Comparison of ENCODE assay signal across 11 cellular contexts in genomic region chr6:108608453-108609275, GRCh38. TPM values are rescaled to one million over a fixed set of nuclear protein-coding genes. Genes with fewer than 3 reads are reported as not detected.
DNase-seq lines count a peak whose midpoint lies in the region; ATAC-seq and TF ChIP-seq lines count a peak whose summit lies in the region.
"Had no signal": no experiment of that assay in that cellular context is flagged by ENCODE, and none has a peak within 500 bp of the region (broad histone marks: within the 10 kb centered on the region; RNA-seq: fewer than 3 reads in every experiment).

No MANE protein-coding gene starts in this region.

- H3K27me3 Mint-ChIP-seq in stimulated activated naive CD8-positive, alpha-beta T cell treated with anti-CD3 and anti-CD28 coated beads, Interleukin-15, amount 100 ng/mL, for 72 hours = no peaks in the 10 kb centered on the region

- peaks cover 0 to 3% (median 0%) of the 10 kb centered on the region in 4 donors for H3K9me3 ChIP-seq in esophagus muscularis mucosa
- H3K9me3 ChIP-seq in upper lobe of right lung = peaks cover 4% of the 10 kb centered on the region

- WGBS in esophagus muscularis mucosa = 50% methylated on average over 7 of the region's 7 CpGs

- H3K27ac ChIP-seq in esophagus muscularis mucosa (replicated peaks in 1 of 4) (peak overlapping the region; percentile 50 to 56 (median 53)), upper lobe of right lung (peak overlapping the region; percentile 6)

- intact Hi-C loops in esophagus muscularis mucosa (cut with DNase I) (no loop called here), upper lobe of right lung (cut with DNase I) (loop anchor here (10.0 kb wide), 1 partner anchor 46 kb away; no protein-coding TSS in a partner anchor)

- no peak for ATAC-seq in upper lobe of right lung
- no peak for ATAC-seq in stimulated activated naive CD8-positive, alpha-beta T cell treated with anti-CD3 and anti-CD28 coated beads, Interleukin-15, amount 100 ng/mL, for 72 hours
- ATAC-seq in HG03159 (IDR thresholded peaks at IDR 0.05; ENCODE audit: unreplicated experiment) = no peak

- no peak overlapping the region for H3K4me3 Mint-ChIP-seq in stimulated activated naive CD8-positive, alpha-beta T cell treated with anti-CD3 and anti-CD28 coated beads, Interleukin-15, amount 100 ng/mL, for 72 hours

- no peak for TF ChIP-seq EP300 in esophagus muscularis mucosa (IDR thresholded peaks at IDR 0.05)

- H3K27me3 ChIP-seq in esophagus muscularis mucosa (no peaks in the 10 kb centered on the region), upper lobe of right lung (no peaks in the 10 kb centered on the region)

- H3K36me3 ChIP-seq in esophagus muscularis mucosa (no peaks in the 10 kb centered on the region), upper lobe of right lung (no peaks in the 10 kb centered on the region)

- H3K4me1 ChIP-seq in esophagus muscularis mucosa (peaks cover 69 to 84% (median 81%) of the 10 kb centered on the region in 4 donors), upper lobe of right lung (peaks cover 37% of the 10 kb centered on the region)

- DNase-seq in RPMI7951 (ENCODE audit: low read depth) (peak; percentile 77), esophagus muscularis mucosa (ENCODE audit: extremely low spot score) (no peak), myocyte (ENCODE audit: low read depth) (peak; percentile 92), upper lobe of right lung (no peak), GM20000 (ENCODE audit: low spot score) (no peak)
- no peak for DNase-seq in stimulated activated naive CD8-positive, alpha-beta T cell treated with anti-CD3 and anti-CD28 coated beads, Interleukin-15, amount 100 ng/mL, for 72 hours
- DNase-seq: anterior cingulate cortex; Calu3; NCI-H345; stimulated activated CD4-positive, alpha-beta T cell treated with anti-CD3 and anti-CD28 coated beads, Interleukin-1b, Interleukin-23, amount 100 ng/mL, for 48 hours had no signal

- H3K4me3 ChIP-seq in esophagus muscularis mucosa (no peak overlapping the region), upper lobe of right lung (no peak overlapping the region)

- H3K4me1 Mint-ChIP-seq in stimulated activated naive CD8-positive, alpha-beta T cell treated with anti-CD3 and anti-CD28 coated beads, Interleukin-15, amount 100 ng/mL, for 72 hours = peaks cover 22% of the 10 kb centered on the region

- no peak for TF ChIP-seq POLR2A in esophagus muscularis mucosa (IDR thresholded peaks at IDR 0.05; ENCODE audit: low read depth)

- no peak overlapping the region for H3K27ac Mint-ChIP-seq in stimulated activated naive CD8-positive, alpha-beta T cell treated with anti-CD3 and anti-CD28 coated beads, Interleukin-15, amount 100 ng/mL, for 72 hours

- peaks cover 9 to 15% of the 10 kb centered on the region in 2 donors for H3K9me3 Mint-ChIP-seq in stimulated activated naive CD8-positive, alpha-beta T cell treated with anti-CD3 and anti-CD28 coated beads, Interleukin-15, amount 100 ng/mL, for 72 hours

- no peak for TF ChIP-seq CTCF in esophagus muscularis mucosa (IDR thresholded peaks at IDR 0.05)
- no peak for TF ChIP-seq CTCF in upper lobe of right lung (IDR thresholded peaks at IDR 0.05)
- no peak for TF ChIP-seq CTCF in GM20000 (IDR thresholded peaks at IDR 0.05; ENCODE audit: extremely low read depth, missing control alignments)

RNA-seq across cellular contexts. Expression of gene FOXO3, which starts 47.9 kb away (rescaled TPM):
- total RNA-seq in RPMI7951 (2014; rRNA removed; shearing (Covaris generic)) = 16.2 and 19.0 TPM in 2 replicates
- 100 to 1,000 TPM in 3 of 4 donors, 10 to 100 TPM in 1; 92.2 to 154 (median 122) TPM for total RNA-seq in esophagus muscularis mucosa
- 49.2 and 58.6 TPM in 2 replicates for total RNA-seq in myocyte
- polyA plus RNA-seq in myocyte (2012) = 12.9 TPM
- total RNA-seq in upper lobe of right lung = 73.6 TPM

Comparison
In these comparisons a context has a peak if more than half of its experiments do, and no peak if none do; other contexts are left out.
1. DNase-seq: peak in RPMI7951 (single experiment) and myocyte (single experiment); none in esophagus muscularis mucosa (single experiment), upper lobe of right lung (single experiment), GM20000 (single experiment) and stimulated activated naive CD8-positive, alpha-beta T cell treated with anti-CD3 and anti-CD28 coated beads, Interleukin-15, amount 100 ng/mL, for 72 hours (0 of 2).